Comparison of ENCODE assay signal across 15 cellular contexts in the genomic region with DNA sequence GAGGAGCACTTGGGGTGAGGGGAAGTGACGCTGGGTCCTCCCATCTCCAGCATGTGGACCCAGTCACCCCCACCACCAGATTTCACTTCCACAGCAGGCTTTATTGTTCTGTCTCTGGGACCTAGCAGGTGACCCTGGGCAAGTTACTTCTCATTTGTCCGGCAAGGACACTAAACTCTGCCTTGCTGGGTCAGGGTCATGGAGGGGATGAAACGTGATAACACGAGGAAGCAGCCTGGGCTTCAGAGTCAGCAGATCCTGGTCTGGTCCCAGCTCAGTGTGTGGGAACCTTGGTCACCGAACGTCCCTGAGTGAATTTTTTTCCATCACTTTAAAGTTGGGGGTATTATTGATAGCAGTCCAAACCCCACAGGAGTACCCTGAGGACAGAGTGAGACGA. TPM values are rescaled to one million over a fixed set of nuclear protein-coding genes. Genes with fewer than 3 reads are reported as not detected.
DNase-seq lines count a peak whose midpoint lies in the region; ATAC-seq and TF ChIP-seq lines count a peak whose summit lies in the region.
"Had no signal": no experiment of that assay in that cellular context is flagged by ENCODE, and none has a peak within 500 bp of the region (broad histone marks: within the 10 kb centered on the region; RNA-seq: fewer than 3 reads in every experiment).

No MANE protein-coding gene starts in this region.

- H3K27ac ChIP-seq in gastroesophageal sphincter (peak overlapping the region in 3 of 4 donors; percentile 7 to 40 (median 38)), skeletal muscle tissue (ENCODE audit: low read depth, low read length) (peak overlapping the region; percentile 45)

- H3K36me3 Mint-ChIP-seq in activated T-cell treated with anti-CD3 and anti-CD28 coated beads, Interleukin-2, amount 50 U/mL, for 72 hours (ENCODE audit: insufficient read depth in 2 of 2), result peaks cover 14 to 37% of the 10 kb centered on the region in 2 donors
- peaks cover 48% of the 10 kb centered on the region for H3K36me3 Mint-ChIP-seq in activated CD4-positive, alpha-beta memory T cell treated with anti-CD3 and anti-CD28 coated beads for 36 hours

- CTCF ChIA-PET in activated CD4-positive, alpha-beta memory T cell treated with anti-CD3 and anti-CD28 coated beads for 36 hours (lab: Charles Lee), result no interaction called here

- ATAC-seq in activated T-cell treated with anti-CD3 and anti-CD28 coated beads, Interleukin-2, amount 50 U/mL, for 72 hours (replicated peaks in 1 of 2), result no peak
- ATAC-seq in gastroesophageal sphincter, result no peak
- no peak for ATAC-seq in HG03159 (IDR thresholded peaks at IDR 0.05; ENCODE audit: unreplicated experiment)
- ATAC-seq: activated CD4-positive, CD25-positive, alpha-beta regulatory T cell treated with anti-CD3 and anti-CD28 coated beads, Interleukin-2, amount 50 U/mL, for 24 hours; stimulated activated memory B cell treated with anti-CD40 and anti-IgM and Interleukin-4, amounts not matched to agents 10 μg/mL and 1 μg/mL and 100 μg/mL, for 72 hours had no signal

- H3K27me3 ChIP-seq in gastroesophageal sphincter, result no peaks in the 10 kb centered on the region
- H3K27me3 ChIP-seq in skeletal muscle tissue (ENCODE audit: control insufficient read depth in 3 of 3, insufficient read depth in 3 of 3, low read length in 3 of 3), result no peaks in the 10 kb centered on the region

- peak overlapping the region; percentile 98 for H3K27ac Mint-ChIP-seq in activated T-cell treated with anti-CD3 and anti-CD28 coated beads, Interleukin-2, amount 50 U/mL, for 72 hours
- peak overlapping the region; percentile 73 for H3K27ac Mint-ChIP-seq in activated CD4-positive, alpha-beta memory T cell treated with anti-CD3 and anti-CD28 coated beads for 36 hours
- H3K27ac Mint-ChIP-seq: activated naive CD8-positive, alpha-beta T cell treated with anti-CD3 and anti-CD28 coated beads, Interleukin-2, amount 10 ng/mL, durations not matched to agents 7 days and 5 days; stimulated activated memory B cell treated with anti-CD40 and anti-IgM and Interleukin-4, amounts not matched to agents 10 μg/mL and 1 μg/mL and 100 μg/mL, for 72 hours had no signal

- POLR2A ChIA-PET in activated CD4-positive, alpha-beta memory T cell treated with anti-CD3 and anti-CD28 coated beads for 36 hours (lab: Charles Lee), result no interaction called here

- intact Hi-C loops in activated CD4-positive, alpha-beta memory T cell treated with anti-CD3 and anti-CD28 coated beads for 36 hours (cut with micrococcal nuclease), result no loop called here

- TF ChIP-seq EP300 in gastroesophageal sphincter (IDR thresholded peaks at IDR 0.05), result no peak

- peaks cover 0 to 56% (median 39%) of the 10 kb centered on the region in 3 donors for H3K4me1 ChIP-seq in gastroesophageal sphincter
- peaks cover 50 to 67% (median 57%) of the 10 kb centered on the region in 3 donors for H3K4me1 ChIP-seq in skeletal muscle tissue (ENCODE audit: control insufficient read depth in 3 of 3, insufficient read depth in 3 of 3, low read length in 3 of 3)

- DNase-seq in activated T-cell treated with anti-CD3 and anti-CD28 coated beads, Interleukin-2, amount 50 U/mL, for 72 hours, result no peak
- DNase-seq in activated T-cell treated with anti-CD3 and anti-CD28 coated beads, Interleukin-2, amount 50 U/mL, for 1 hour, result no peak
- no peak for DNase-seq in activated CD4-positive, alpha-beta memory T cell treated with anti-CD3 and anti-CD28 coated beads for 36 hours
- no peak for DNase-seq in NCI-H446 (lab: John Stamatoyannopoulos, UW)
- DNase-seq in NCI-H1694 treated with DMSO at 0.1 percent for 48 hours (lab: John Stamatoyannopoulos, UW), result no peak
- DNase-seq: activated naive CD8-positive, alpha-beta T cell treated with anti-CD3 and anti-CD28 coated beads, Interleukin-2, amount 10 ng/mL, durations not matched to agents 7 days and 5 days; GOT3; Kasumi-1; NCI-H345; SIG-M5 had no signal

- H3K9ac ChIP-seq in skeletal muscle tissue (ENCODE audit: low read depth in 1 of 3, low read length in 3 of 3), result peak overlapping the region in 2 of 3 donors; percentile 42 to 57

- no peak overlapping the region for H3K4me3 Mint-ChIP-seq in activated T-cell treated with anti-CD3 and anti-CD28 coated beads, Interleukin-2, amount 50 U/mL, for 72 hours
- H3K4me3 Mint-ChIP-seq in activated CD4-positive, alpha-beta memory T cell treated with anti-CD3 and anti-CD28 coated beads for 36 hours, result no peak overlapping the region
- H3K4me3 Mint-ChIP-seq: activated naive CD8-positive, alpha-beta T cell treated with anti-CD3 and anti-CD28 coated beads, Interleukin-2, amount 10 ng/mL, durations not matched to agents 7 days and 5 days; stimulated activated memory B cell treated with anti-CD40 and anti-IgM and Interleukin-4, amounts not matched to agents 10 μg/mL and 1 μg/mL and 100 μg/mL, for 72 hours had no signal

- H3K9me3 ChIP-seq in gastroesophageal sphincter (no peaks in the 10 kb centered on the region), skeletal muscle tissue (ENCODE audit: control insufficient read depth in 3 of 3, low read length in 3 of 3) (no peaks in the 10 kb centered on the region)

- no peak for TF ChIP-seq POLR2A in gastroesophageal sphincter (IDR thresholded peaks at IDR 0.05)

- 33 to 51% methylated on average over 1 to 3 of the region's 7 CpGs for WGBS in gastroesophageal sphincter (ENCODE audit: low coverage in 1 of 2), 2 donors

- H3K4me1 Mint-ChIP-seq in activated T-cell treated with anti-CD3 and anti-CD28 coated beads, Interleukin-2, amount 50 U/mL, for 72 hours (ENCODE audit: low read depth), result peaks cover 52% of the 10 kb centered on the region
- H3K4me1 Mint-ChIP-seq in activated CD4-positive, alpha-beta memory T cell treated with anti-CD3 and anti-CD28 coated beads for 36 hours (ENCODE audit: low read depth), result peaks cover 42% of the 10 kb centered on the region

- TF ChIP-seq CTCF in gastroesophageal sphincter (IDR thresholded peaks at IDR 0.05), result no peak

- peaks cover 6 to 45% of the 10 kb centered on the region in 2 donors for H3K36me3 ChIP-seq in gastroesophageal sphincter
- H3K36me3 ChIP-seq in skeletal muscle tissue (ENCODE audit: control insufficient read depth in 3 of 3, insufficient read depth in 3 of 3, low read length in 3 of 3), result peaks cover 33 to 49% (median 34%) of the 10 kb centered on the region in 3 donors

- no peak overlapping the region for H3K4me3 ChIP-seq in gastroesophageal sphincter
- peak overlapping the region in 1 of 3 donors; percentile 42 for H3K4me3 ChIP-seq in skeletal muscle tissue (ENCODE audit: low read length in 3 of 3)

- H3K9me3 Mint-ChIP-seq in activated T-cell treated with anti-CD3 and anti-CD28 coated beads, Interleukin-2, amount 50 U/mL, for 72 hours, result no peaks in the 10 kb centered on the region
- H3K9me3 Mint-ChIP-seq in activated CD4-positive, alpha-beta memory T cell treated with anti-CD3 and anti-CD28 coated beads for 36 hours, result no peaks in the 10 kb centered on the region
- H3K9me3 Mint-ChIP-seq: activated naive CD8-positive, alpha-beta T cell treated with anti-CD3 and anti-CD28 coated beads, Interleukin-2, amount 10 ng/mL, durations not matched to agents 7 days and 5 days; stimulated activated memory B cell treated with anti-CD40 and anti-IgM and Interleukin-4, amounts not matched to agents 10 μg/mL and 1 μg/mL and 100 μg/mL, for 72 hours had no signal

- no peaks in the 10 kb centered on the region for H3K27me3 Mint-ChIP-seq in activated T-cell treated with anti-CD3 and anti-CD28 coated beads, Interleukin-2, amount 50 U/mL, for 72 hours (ENCODE audit: low read depth)
- H3K27me3 Mint-ChIP-seq in activated CD4-positive, alpha-beta memory T cell treated with anti-CD3 and anti-CD28 coated beads for 36 hours, result no peaks in the 10 kb centered on the region
- H3K27me3 Mint-ChIP-seq: activated naive CD8-positive, alpha-beta T cell treated with anti-CD3 and anti-CD28 coated beads, Interleukin-2, amount 10 ng/mL, durations not matched to agents 7 days and 5 days; stimulated activated memory B cell treated with anti-CD40 and anti-IgM and Interleukin-4, amounts not matched to agents 10 μg/mL and 1 μg/mL and 100 μg/mL, for 72 hours had no signal

RNA-seq across cellular contexts. Expression of a gene that starts 3.9 kb away (rescaled TPM):
- total RNA-seq in activated T-cell treated with anti-CD3 and anti-CD28 coated beads, Interleukin-2, amount 50 U/mL, for 72 hours, result 100 to 1,000 TPM; 160 to 197 TPM
- total RNA-seq in activated CD4-positive, alpha-beta memory T cell treated with anti-CD3 and anti-CD28 coated beads for 36 hours, result 100 to 1,000 TPM; 266 to 278 TPM
- total RNA-seq in gastroesophageal sphincter, result 100 to 1,000 TPM; 108 to 211 (median 123) TPM
- total RNA-seq in skeletal muscle tissue, result 57.4 TPM

RNA-seq across cellular contexts. Expression of a gene that starts 21.0 kb away (rescaled TPM):
- total RNA-seq in activated T-cell treated with anti-CD3 and anti-CD28 coated beads, Interleukin-2, amount 50 U/mL, for 72 hours, result 10 to 100 TPM; 82.2 to 88.6 TPM
- total RNA-seq in activated CD4-positive, alpha-beta memory T cell treated with anti-CD3 and anti-CD28 coated beads for 36 hours, result 10 to 100 TPM; 64.3 to 68.8 TPM
- total RNA-seq in gastroesophageal sphincter, result 10 to 100 TPM; 45.8 to 76.1 (median 55.6) TPM
- 38.6 TPM for total RNA-seq in skeletal muscle tissue

RNA-seq across cellular contexts. Expression of a gene that starts 35.3 kb away (rescaled TPM):
- 10 to 100 TPM; 60.4 to 85.6 TPM for total RNA-seq in activated T-cell treated with anti-CD3 and anti-CD28 coated beads, Interleukin-2, amount 50 U/mL, for 72 hours
- total RNA-seq in activated CD4-positive, alpha-beta memory T cell treated with anti-CD3 and anti-CD28 coated beads for 36 hours, result 10 to 100 TPM; 25.7 to 27.7 TPM
- total RNA-seq in gastroesophageal sphincter (10 to 100 TPM; 26.9 to 64.6 (median 40.7) TPM), skeletal muscle tissue (61.1 TPM)

RNA-seq across cellular contexts. Expression of a gene that starts 52.5 kb away (rescaled TPM):
- 10 to 100 TPM; 71.6 to 82.4 TPM for total RNA-seq in activated T-cell treated with anti-CD3 and anti-CD28 coated beads, Interleukin-2, amount 50 U/mL, for 72 hours
- 10 to 100 TPM; 61.0 to 62.3 TPM for total RNA-seq in activated CD4-positive, alpha-beta memory T cell treated with anti-CD3 and anti-CD28 coated beads for 36 hours
- total RNA-seq in gastroesophageal sphincter, result 10 to 100 TPM; 25.2 to 33.1 (median 29.2) TPM
- total RNA-seq in skeletal muscle tissue, result 30.8 TPM

RNA-seq across cellular contexts. Expression of a gene that starts 53.0 kb away (rescaled TPM):
- 10 to 100 TPM; 66.7 to 84.3 TPM for total RNA-seq in activated T-cell treated with anti-CD3 and anti-CD28 coated beads, Interleukin-2, amount 50 U/mL, for 72 hours
- 10 to 100 TPM; 86.4 to 89.1 TPM for total RNA-seq in activated CD4-positive, alpha-beta memory T cell treated with anti-CD3 and anti-CD28 coated beads for 36 hours
- total RNA-seq in gastroesophageal sphincter (10 to 100 TPM; 43.3 to 66.8 (median 53.0) TPM), skeletal muscle tissue (75.2 TPM)
